In the genomic region with DNA sequence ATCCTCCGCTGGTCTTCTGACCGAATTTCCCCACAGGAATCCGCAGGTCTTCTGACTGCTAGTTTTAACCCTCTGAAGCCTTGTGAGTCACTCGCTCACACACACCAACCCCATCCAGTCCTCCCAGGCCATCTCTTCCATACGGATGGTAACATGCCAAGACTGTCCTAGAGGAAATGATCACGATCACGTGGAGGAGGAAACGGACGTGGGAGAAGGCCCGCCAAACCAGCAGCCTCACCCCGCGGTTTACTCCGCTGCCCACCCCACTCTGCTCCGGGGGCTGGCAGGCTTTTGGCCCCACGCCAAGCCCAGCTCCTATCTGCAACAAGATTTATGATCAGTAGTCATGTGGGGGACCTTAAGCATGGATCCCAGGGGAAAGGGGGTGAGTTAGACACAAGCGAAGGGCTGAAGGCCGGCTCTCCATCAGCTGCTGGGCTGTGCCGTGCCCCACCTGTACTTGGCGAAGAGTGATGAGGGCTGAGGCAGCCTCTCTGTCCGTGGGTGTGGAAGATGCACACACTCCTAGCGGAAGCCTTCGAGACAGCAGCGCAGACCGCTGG, we compare ENCODE assay signal across 8 cellular contexts.
DNase-seq lines count a peak whose midpoint lies in the region; ATAC-seq lines count a peak whose summit lies in the region.

No MANE protein-coding gene starts in this region.

- H3K9ac ChIP-seq in iPS-18a (ENCODE audit: low read length), result peak overlapping the region; percentile 76

- H3K9me3 ChIP-seq in iPS-18a (ENCODE audit: control insufficient read depth, low read depth, low read length), result no peaks in the 10 kb centered on the region

- no peaks in the 10 kb centered on the region for H3K27me3 ChIP-seq in iPS-18a (ENCODE audit: control insufficient read depth, insufficient read depth, low read length)

- ATAC-seq in GM19452 (IDR thresholded peaks at IDR 0.05; ENCODE audit: unreplicated experiment) (peak; percentile 8), HG03469 (IDR thresholded peaks at IDR 0.05; ENCODE audit: unreplicated experiment) (no peak)
- no peak for ATAC-seq in stimulated activated memory B cell treated with anti-CD40 and anti-IgM and Interleukin-4, amounts not matched to agents 10 μg/mL and 1 μg/mL and 100 μg/mL, for 72 hours

- no peak overlapping the region for H3K27ac ChIP-seq in iPS-18a (ENCODE audit: low read length)

- H3K9me3 Mint-ChIP-seq in stimulated activated memory B cell treated with anti-CD40 and anti-IgM and Interleukin-4, amounts not matched to agents 10 μg/mL and 1 μg/mL and 100 μg/mL, for 72 hours, result no peaks in the 10 kb centered on the region

- peak overlapping the region; percentile 93 for H3K27ac Mint-ChIP-seq in stimulated activated memory B cell treated with anti-CD40 and anti-IgM and Interleukin-4, amounts not matched to agents 10 μg/mL and 1 μg/mL and 100 μg/mL, for 72 hours

- H3K36me3 ChIP-seq in iPS-18a (ENCODE audit: control insufficient read depth, low read depth, low read length), result peaks cover 32% of the 10 kb centered on the region

- DNase-seq in AG08396 (ENCODE audit: low spot score), result peak; percentile 90
- DNase-seq in NCI-H2227 treated with DMSO at 0.1 percent for 48 hours (lab: John Stamatoyannopoulos, UW), result peak; percentile 58
- DNase-seq in astrocyte of the hippocampus (ENCODE audit: low read depth, low spot score), result peak; percentile 90
- DNase-seq in globus pallidus (ENCODE audit: low spot score), result no peak

- H3K27me3 Mint-ChIP-seq in stimulated activated memory B cell treated with anti-CD40 and anti-IgM and Interleukin-4, amounts not matched to agents 10 μg/mL and 1 μg/mL and 100 μg/mL, for 72 hours, result no peaks in the 10 kb centered on the region

- H3K4me1 ChIP-seq in iPS-18a (ENCODE audit: control insufficient read depth, low read depth, low read length), result peaks cover 6% of the 10 kb centered on the region

- H3K36me3 Mint-ChIP-seq in stimulated activated memory B cell treated with anti-CD40 and anti-IgM and Interleukin-4, amounts not matched to agents 10 μg/mL and 1 μg/mL and 100 μg/mL, for 72 hours, result peaks cover 26% of the 10 kb centered on the region

- peaks cover 62% of the 10 kb centered on the region for H3K4me1 Mint-ChIP-seq in stimulated activated memory B cell treated with anti-CD40 and anti-IgM and Interleukin-4, amounts not matched to agents 10 μg/mL and 1 μg/mL and 100 μg/mL, for 72 hours

- peak overlapping the region; percentile 96 for H3K4me3 Mint-ChIP-seq in stimulated activated memory B cell treated with anti-CD40 and anti-IgM and Interleukin-4, amounts not matched to agents 10 μg/mL and 1 μg/mL and 100 μg/mL, for 72 hours

- peak overlapping the region; percentile 89 for H3K4me3 ChIP-seq in iPS-18a (ENCODE audit: low read length)
